ENCODE assay signal across 10 cellular contexts in the genomic region with DNA sequence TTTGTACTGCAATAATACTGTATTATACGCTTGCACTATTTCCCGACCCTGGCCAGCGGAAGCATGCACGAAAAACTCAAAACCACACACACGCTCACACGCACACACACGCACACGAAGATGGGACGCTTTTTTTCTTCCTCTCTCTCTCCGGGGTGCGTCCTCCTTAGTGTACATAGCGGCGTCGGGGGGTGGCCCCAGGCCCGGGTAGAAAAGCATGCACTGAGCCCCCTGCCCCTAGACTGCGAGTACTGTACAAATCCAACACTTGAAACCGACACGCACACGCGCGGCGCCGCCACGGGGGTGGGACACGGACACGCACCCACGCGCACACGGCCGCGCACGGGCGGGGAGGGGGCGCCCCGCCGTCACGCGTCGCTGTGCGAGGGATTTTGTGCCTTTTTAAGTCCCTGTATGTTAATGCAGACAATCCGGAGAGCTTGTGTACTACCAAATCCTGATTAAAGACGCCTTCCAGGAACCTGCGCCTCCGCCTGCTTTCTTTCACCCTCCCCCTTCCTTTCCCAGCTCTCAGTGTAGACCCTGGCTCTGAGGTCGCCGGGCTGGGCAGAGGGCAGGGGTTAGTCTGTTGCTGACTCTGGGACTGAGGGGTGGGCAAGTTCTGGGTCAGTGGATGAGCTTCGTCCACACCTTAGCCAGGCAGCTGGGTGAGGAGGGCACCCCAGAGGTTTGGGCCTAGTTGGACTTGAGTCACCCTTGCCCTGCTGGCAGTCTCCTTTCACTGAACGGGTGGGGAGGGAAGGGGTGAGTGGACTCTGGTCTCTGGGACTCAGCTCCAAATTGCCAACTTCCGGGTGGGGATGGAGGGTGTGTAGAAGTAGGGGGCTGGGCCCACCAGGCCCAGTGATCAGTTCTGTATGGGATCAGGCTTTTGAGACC. TPM values are rescaled to one million over a fixed set of nuclear protein-coding genes. Genes with fewer than 3 reads are reported as not detected.
A peak's percentile ranks its signal among the peaks of the same experiment; 100 is the strongest.
DNase-seq lines count a peak whose midpoint lies in the region; ATAC-seq and TF ChIP-seq lines count a peak whose summit lies in the region.
"Had no signal": no experiment of that assay in that cellular context is flagged by ENCODE, and none has a peak within 500 bp of the region (broad histone marks: within the 10 kb centered on the region; RNA-seq: fewer than 3 reads in every experiment).

No MANE protein-coding gene starts in this region.

- H3K36me3 Mint-ChIP-seq in WTC11 (no peaks in the 10 kb centered on the region), progenitor cell of endocrine pancreas (ENCODE audit: insufficient read depth) (no peaks in the 10 kb centered on the region)
- no peaks in the 10 kb centered on the region for H3K36me3 Mint-ChIP-seq in effector memory CD8-positive, alpha-beta T cell (ENCODE audit: insufficient read depth)

- no peak overlapping the region for H3K27ac ChIP-seq in MM.1S (ENCODE audit: low read length)

- H3K9me2 ChIP-seq in MM.1S (replicated peaks; ENCODE audit: insufficient read depth, low read length) = no peaks in the 10 kb centered on the region

- no peaks in the 10 kb centered on the region for H3K9me3 Mint-ChIP-seq in WTC11
- no peaks in the 10 kb centered on the region for H3K9me3 Mint-ChIP-seq in effector memory CD8-positive, alpha-beta T cell
- H3K9me3 Mint-ChIP-seq in progenitor cell of endocrine pancreas (ENCODE audit: low read depth) = no peaks in the 10 kb centered on the region

- CTCF ChIA-PET in WTC11 (lab: Charles Lee) = interaction anchor here (0.9 to 2.7 kb wide), 10 partner anchors 11 to 229 kb away, joined by 3 to 18 read pairs (median 3); a partner anchor contains a TSS

- in situ Hi-C loops in HAP-1 (cut with MboI; ENCODE audit: low sequenced_read_pairs) = no loop called here

- H4K20me1 ChIP-seq in MM.1S (ENCODE audit: insufficient read depth, low read length) = no peaks in the 10 kb centered on the region

- no peak overlapping the region for H3K4me2 ChIP-seq in MM.1S (ENCODE audit: low read depth, low read length)

- ATAC-seq in WTC11 (no peak; the same call in 1 of the 2 replicates), HG02798 (IDR thresholded peaks at IDR 0.05; ENCODE audit: poor library complexity, unreplicated experiment) (no peak), GM18511 (IDR thresholded peaks at IDR 0.05; ENCODE audit: unreplicated experiment) (no peak)
- ATAC-seq in effector memory CD8-positive, alpha-beta T cell (replicated peaks) = peak; percentile 63

- H3K4me1 Mint-ChIP-seq in WTC11 = peaks cover 34% of the 10 kb centered on the region
- peaks cover 13% of the 10 kb centered on the region in 2 donors for H3K4me1 Mint-ChIP-seq in effector memory CD8-positive, alpha-beta T cell (ENCODE audit: low read depth in 2 of 2)
- peaks cover 7% of the 10 kb centered on the region for H3K4me1 Mint-ChIP-seq in progenitor cell of endocrine pancreas (ENCODE audit: low read depth)

- POLR2A ChIA-PET in WTC11 (lab: Charles Lee) = interaction anchor here (1.0 kb wide), 1 partner anchor 58 kb away, joined by 5 read pairs; no protein-coding TSS in a partner anchor

- H3K9me3 ChIP-seq in MM.1S (replicated peaks; ENCODE audit: insufficient read depth, low read length) (no peaks in the 10 kb centered on the region), HAP-1 (no peaks in the 10 kb centered on the region)

- H3K27me3 Mint-ChIP-seq in WTC11 (ENCODE audit: low read depth) = peaks cover 61% of the 10 kb centered on the region
- peaks cover 26 to 76% of the 10 kb centered on the region in 2 donors for H3K27me3 Mint-ChIP-seq in effector memory CD8-positive, alpha-beta T cell
- peaks cover 76% of the 10 kb centered on the region for H3K27me3 Mint-ChIP-seq in progenitor cell of endocrine pancreas

- no peaks in the 10 kb centered on the region for H3F3A ChIP-seq in MM.1S (ENCODE audit: insufficient read depth, low read length)

- H3K79me2 ChIP-seq in MM.1S (ENCODE audit: low read length) = no peaks in the 10 kb centered on the region

- DNase-seq in GM12865 (ENCODE audit: low read depth) (peak; percentile 62), WTC11 (ENCODE audit: low spot score) (no peak), progenitor cell of endocrine pancreas (ENCODE audit: low spot score, unreplicated experiment) (no peak), MM.1S (no peak), HAP-1 (ENCODE audit: low spot score in 2 of 2) (no peak)
- no peak for DNase-seq in effector memory CD8-positive, alpha-beta T cell
- DNase-seq: midbrain, SHP77 treated with DMSO at 0.1 percent for 48 hours had no signal

- H3K27ac Mint-ChIP-seq in WTC11 (no peak overlapping the region), progenitor cell of endocrine pancreas (no peak overlapping the region)
- peak overlapping the region; percentile 1 to 61 for H3K27ac Mint-ChIP-seq in effector memory CD8-positive, alpha-beta T cell

- TF ChIP-seq CTCF in GM12865 (IDR thresholded peaks at IDR 0.05; ENCODE audit: insufficient read depth, low read depth, low read length, missing control alignments) = no peak
- no peak for TF ChIP-seq CTCF in WTC11 (IDR thresholded peaks at IDR 0.05)
- TF ChIP-seq CTCF in progenitor cell of endocrine pancreas (IDR thresholded peaks at IDR 0.05; ENCODE audit: unreplicated experiment) = no peak
- no peak for TF ChIP-seq CTCF in MM.1S (IDR thresholded peaks at IDR 0.05; ENCODE audit: low read length)

- H3K36me3 ChIP-seq in MM.1S (replicated peaks; ENCODE audit: insufficient read depth, low read length) = no peaks in the 10 kb centered on the region
- H3K36me3 ChIP-seq in HAP-1 (replicated peaks) = no peaks in the 10 kb centered on the region

- H3K4me1 ChIP-seq in MM.1S (ENCODE audit: low read length) (no peaks in the 10 kb centered on the region), HAP-1 (no peaks in the 10 kb centered on the region)

- peak overlapping the region; percentile 27 for H3K4me3 ChIP-seq in GM12865 (ENCODE audit: low read depth, low read length)
- H3K4me3 ChIP-seq in MM.1S (ENCODE audit: low read length) = no peak overlapping the region
- no peak overlapping the region for H3K4me3 ChIP-seq in HAP-1

- H3K27me3 ChIP-seq in MM.1S (replicated peaks; ENCODE audit: insufficient read depth, low read length) (peaks cover 33% of the 10 kb centered on the region), HAP-1 (ENCODE audit: low read depth) (0 out of 2 replicates have a peak, but pooled peaks cover under 1% of the 10 kb centered on the region)

- H3K4me3 Mint-ChIP-seq in WTC11 (peak overlapping the region; percentile 81), progenitor cell of endocrine pancreas (ENCODE audit: low read depth) (peak overlapping the region; percentile 62)
- peak overlapping the region; percentile 74 to 86 for H3K4me3 Mint-ChIP-seq in effector memory CD8-positive, alpha-beta T cell

- H2AFZ ChIP-seq in MM.1S (ENCODE audit: low read length) = no peak overlapping the region

- H3K9ac ChIP-seq in MM.1S (ENCODE audit: low read length) = no peak overlapping the region

TF ChIP-seq in WTC11, 78 proteins besides CTCF, POLR2A, EP300 and RAD21:
- TF ChIP-seq, protein P1, sequence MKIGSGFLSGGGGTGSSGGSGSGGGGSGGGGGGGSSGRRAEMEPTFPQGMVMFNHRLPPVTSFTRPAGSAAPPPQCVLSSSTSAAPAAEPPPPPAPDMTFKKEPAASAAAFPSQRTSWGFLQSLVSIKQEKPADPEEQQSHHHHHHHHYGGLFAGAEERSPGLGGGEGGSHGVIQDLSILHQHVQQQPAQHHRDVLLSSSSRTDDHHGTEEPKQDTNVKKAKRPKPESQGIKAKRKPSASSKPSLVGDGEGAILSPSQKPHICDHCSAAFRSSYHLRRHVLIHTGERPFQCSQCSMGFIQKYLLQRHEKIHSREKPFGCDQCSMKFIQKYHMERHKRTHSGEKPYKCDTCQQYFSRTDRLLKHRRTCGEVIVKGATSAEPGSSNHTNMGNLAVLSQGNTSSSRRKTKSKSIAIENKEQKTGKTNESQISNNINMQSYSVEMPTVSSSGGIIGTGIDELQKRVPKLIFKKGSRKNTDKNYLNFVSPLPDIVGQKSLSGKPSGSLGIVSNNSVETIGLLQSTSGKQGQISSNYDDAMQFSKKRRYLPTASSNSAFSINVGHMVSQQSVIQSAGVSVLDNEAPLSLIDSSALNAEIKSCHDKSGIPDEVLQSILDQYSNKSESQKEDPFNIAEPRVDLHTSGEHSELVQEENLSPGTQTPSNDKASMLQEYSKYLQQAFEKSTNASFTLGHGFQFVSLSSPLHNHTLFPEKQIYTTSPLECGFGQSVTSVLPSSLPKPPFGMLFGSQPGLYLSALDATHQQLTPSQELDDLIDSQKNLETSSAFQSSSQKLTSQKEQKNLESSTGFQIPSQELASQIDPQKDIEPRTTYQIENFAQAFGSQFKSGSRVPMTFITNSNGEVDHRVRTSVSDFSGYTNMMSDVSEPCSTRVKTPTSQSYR (CRISPR knock-in tag; IDR thresholded peaks at IDR 0.05) = 0 out of 2 replicates have a peak, but pooled peaks have one; percentile 27
- TF ChIP-seq GABPB1 (CRISPR knock-in tag; IDR thresholded peaks at IDR 0.05) = peak; percentile 57; the same call in 1 of the 2 replicates
- TF ChIP-seq FOXP1 (CRISPR knock-in tag; IDR thresholded peaks at IDR 0.05; ENCODE audit: borderline replicate concordance) = no peak
- TF ChIP-seq, protein P2, sequence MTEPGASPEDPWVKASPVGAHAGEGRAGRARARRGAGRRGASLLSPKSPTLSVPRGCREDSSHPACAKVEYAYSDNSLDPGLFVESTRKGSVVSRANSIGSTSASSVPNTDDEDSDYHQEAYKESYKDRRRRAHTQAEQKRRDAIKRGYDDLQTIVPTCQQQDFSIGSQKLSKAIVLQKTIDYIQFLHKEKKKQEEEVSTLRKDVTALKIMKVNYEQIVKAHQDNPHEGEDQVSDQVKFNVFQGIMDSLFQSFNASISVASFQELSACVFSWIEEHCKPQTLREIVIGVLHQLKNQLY (CRISPR knock-in tag; IDR thresholded peaks at IDR 0.05) = no peak

RNA-seq across cellular contexts. Expression of a gene that starts 21.6 kb away (rescaled TPM):
- not detected in 3 replicates for total RNA-seq in WTC11 (2021)
- total RNA-seq in progenitor cell of endocrine pancreas = not detected in 2 replicates

RNA-seq across cellular contexts. Expression of a gene that starts 32.2 kb away (rescaled TPM):
- total RNA-seq in WTC11 (2021) = 44.7 to 48.9 TPM (median 45.6 TPM) in 3 replicates
- 2.3 and 2.4 TPM in 2 replicates for total RNA-seq in progenitor cell of endocrine pancreas

RNA-seq across cellular contexts. Expression of a gene that starts 33.1 kb away (rescaled TPM):
- total RNA-seq in WTC11 (2021) (0.66 to 0.78 TPM (median 0.68 TPM) in 3 replicates), progenitor cell of endocrine pancreas (1.4 and 1.7 TPM in 2 replicates)

RNA-seq across cellular contexts. Expression of a gene that starts 47.1 kb away (rescaled TPM):
- total RNA-seq in WTC11 (2021) (48.4 to 56.4 TPM (median 55.4 TPM) in 3 replicates), progenitor cell of endocrine pancreas (33.9 and 39.0 TPM in 2 replicates)

Comparison
In these comparisons a context has a peak if more than half of its experiments do, and no peak if none do; other contexts are left out.
1. H3K27ac Mint-ChIP-seq: peak in effector memory CD8-positive, alpha-beta T cell (2 of 2); none in WTC11 (single experiment) and progenitor cell of endocrine pancreas (single experiment).
2. RNA of a gene that starts 32.2 kb away (total RNA-seq): 44.7 to 48.9 TPM in WTC11; 2.3 to 2.4 TPM in progenitor cell of endocrine pancreas; every median in the first group is over 10 times any median in the second.
3. Peak in every context shown above with its lines, with median percentiles within 50 percentile points of each other: H3K4me3 Mint-ChIP-seq.